ENCODE assay signal across 18 cellular contexts in the genomic region with DNA sequence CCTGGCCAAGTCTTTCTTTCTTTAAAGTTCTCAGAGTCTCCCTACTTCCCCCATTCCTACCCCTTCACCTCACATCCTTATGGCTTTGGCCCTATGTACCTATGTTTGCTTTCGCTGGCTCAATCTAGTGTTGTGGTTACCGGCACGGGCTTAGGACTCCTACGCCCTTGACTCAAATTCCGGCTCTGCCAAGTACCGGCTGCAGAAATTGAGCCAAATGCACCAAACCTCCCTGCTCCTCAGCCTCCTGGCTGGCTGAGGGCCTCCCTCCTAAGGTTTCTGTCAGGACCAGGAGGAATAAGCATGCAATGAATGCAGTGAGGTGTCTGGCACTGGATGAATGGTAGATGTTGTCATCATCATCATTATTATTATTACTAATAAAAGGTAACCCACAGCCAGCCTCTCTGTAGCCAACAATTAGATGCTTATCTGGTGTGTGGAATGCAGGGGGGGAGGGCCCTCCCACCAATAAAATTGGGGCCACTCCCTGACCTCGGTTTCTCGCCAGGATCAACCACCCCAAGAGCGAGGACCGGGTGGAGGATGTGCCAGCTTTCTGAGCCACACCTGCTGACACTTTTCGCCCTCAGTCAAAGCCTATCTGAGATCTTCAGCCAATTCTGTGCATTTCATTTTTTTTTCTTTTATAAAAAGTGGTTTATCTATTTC. TPM values are rescaled to one million over a fixed set of nuclear protein-coding genes. Genes with fewer than 3 reads are reported as not detected.
DNase-seq lines count a peak whose midpoint lies in the region; ATAC-seq and TF ChIP-seq lines count a peak whose summit lies in the region.
"Had no signal": no experiment of that assay in that cellular context is flagged by ENCODE, and none has a peak within 500 bp of the region (broad histone marks: within the 10 kb centered on the region; RNA-seq: fewer than 3 reads in every experiment).

No MANE protein-coding gene starts in this region.

- H3K4me1 Mint-ChIP-seq in T-cell, result peaks cover 0 to 3% (median 2%) of the 10 kb centered on the region in 3 donors

- no peaks in the 10 kb centered on the region for H4K20me1 ChIP-seq in OCI-LY7 (ENCODE audit: insufficient read depth, low read length)

- no peaks in the 10 kb centered on the region for H3K79me2 ChIP-seq in OCI-LY7 (ENCODE audit: insufficient read depth, low read depth, low read length)

- no peak overlapping the region for H2AFZ ChIP-seq in OCI-LY7 (ENCODE audit: low read length)

- no peak overlapping the region for H3K4me3 ChIP-seq in prostate gland
- no peak overlapping the region for H3K4me3 ChIP-seq in OCI-LY7 (ENCODE audit: low read depth, low read length, poor library complexity, severe bottlenecking)
- H3K4me3 ChIP-seq: Peyer's patch, SJCRH30 had no signal

- TF ChIP-seq POLR2A in prostate gland (IDR thresholded peaks at IDR 0.05), result no peak

- CTCF ChIA-PET in RWPE1 (lab: Yijun Ruan, JAX), result interaction anchor here (0.7 to 2.3 kb wide), 3 partner anchors 10 to 111 kb away, joined by 5 to 7 read pairs (median 6); no protein-coding TSS in a partner anchor
- CTCF ChIA-PET in T-cell (lab: Charles Lee), result interaction anchor here in 1 of 2 donors (0.8 kb wide), 1 partner anchor 10 kb away, joined by 4 read pairs; no protein-coding TSS in a partner anchor
- CTCF ChIA-PET in OCI-LY7 (lab: Charles Lee; ENCODE audit: unreplicated experiment), result no interaction called here

- H3K27me3 ChIP-seq in prostate gland (replicated peaks; ENCODE audit: insufficient read depth), result no peaks in the 10 kb centered on the region
- H3K27me3 ChIP-seq: Peyer's patch, SJCRH30 had no signal

- H3K9me3 ChIP-seq in prostate gland, result no peaks in the 10 kb centered on the region
- H3K9me3 ChIP-seq in OCI-LY7 (ENCODE audit: low read length), result no peaks in the 10 kb centered on the region
- H3K9me3 ChIP-seq: BE2C, Peyer's patch, SJCRH30 had no signal

- H3K27me3 Mint-ChIP-seq in T-cell, result peaks cover 37 to 52% of the 10 kb centered on the region in 2 donors

- H3K4me3 Mint-ChIP-seq in T-cell, result no peak overlapping the region
- H3K4me3 Mint-ChIP-seq: CD4-positive, alpha-beta memory T cell had no signal

- no peaks in the 10 kb centered on the region for H3K9me2 ChIP-seq in OCI-LY7 (ENCODE audit: insufficient read depth, low read length)

- H3K36me3 ChIP-seq in prostate gland (no peaks in the 10 kb centered on the region), OCI-LY7 (ENCODE audit: insufficient read depth, low read length) (no peaks in the 10 kb centered on the region)
- H3K36me3 ChIP-seq: BE2C, Peyer's patch, SJCRH30 had no signal

- H3K9me3 Mint-ChIP-seq in T-cell, result no peaks in the 10 kb centered on the region
- H3K9me3 Mint-ChIP-seq: CD4-positive, alpha-beta memory T cell had no signal

- no peaks in the 10 kb centered on the region for H3K36me3 Mint-ChIP-seq in T-cell
- H3K36me3 Mint-ChIP-seq: CD4-positive, alpha-beta memory T cell had no signal

- H3K27ac ChIP-seq in RWPE1 (peak overlapping the region; percentile 70), prostate gland (no peak overlapping the region), OCI-LY7 (ENCODE audit: low read depth, low read length, poor library complexity, severe bottlenecking) (no peak overlapping the region)
- H3K27ac ChIP-seq: Peyer's patch, SJCRH30 had no signal

- no TSS peak for BruUV-seq in OCI-LY7 (replicated peaks; lab: Mats Ljungman, UMichigan)

- WGBS in prostate gland, result 51% methylated on average over 11 of the region's 11 CpGs

- no peak for TF ChIP-seq CTCF in RWPE1 (conservative IDR thresholded peaks at IDR 0.05; ENCODE audit: low read depth)
- TF ChIP-seq CTCF in prostate gland (IDR thresholded peaks at IDR 0.05), result no peak
- no peak for TF ChIP-seq CTCF in OCI-LY7 (conservative IDR thresholded peaks at IDR 0.05; ENCODE audit: low read length)

- POLR2A ChIA-PET in RWPE1 (lab: Yijun Ruan, JAX; ENCODE audit: low non-redundant PET), result no interaction called here
- POLR2A ChIA-PET in T-cell (lab: Charles Lee), result no interaction called here
- POLR2A ChIA-PET in OCI-LY7 (lab: Charles Lee), result no interaction called here

- DNase-seq in HT-29 (ENCODE audit: low spot score), result peak; percentile 99
- peak; percentile 89 for DNase-seq in RWPE1 (ENCODE audit: low spot score)
- peak; percentile 63 for DNase-seq in prostate gland (ENCODE audit: low spot score)
- DNase-seq in T-cell, result no peak
- no peak for DNase-seq in OCI-LY7 (ENCODE audit: low spot score)
- DNase-seq in KBM-7, result no peak
- DNase-seq: BE2C; CD4-positive, alpha-beta memory T cell; Karpas-422; NCI-H1436; NCI-H2107; NCI-H446 treated with DMSO at 0.1 percent for 48 hours; NCI-H748 treated with DMSO at 0.1 percent for 48 hours; Peyer's patch; SJCRH30 had no signal

- in situ Hi-C loops in KBM-7 (cut with MboI; ENCODE audit: low pct_unique_long_range_greater_than_20kb, low sequenced_read_pairs), result no loop called here

- intact Hi-C loops in prostate gland (cut with DNase I) (no loop called here), OCI-LY7 (cut with micrococcal nuclease; ENCODE audit: unreplicated experiment) (no loop called here)

- H3K4me1 ChIP-seq in prostate gland (replicated peaks), result no peaks in the 10 kb centered on the region
- H3K4me1 ChIP-seq in OCI-LY7 (ENCODE audit: insufficient read depth, low read length, poor library complexity, severe bottlenecking), result no peaks in the 10 kb centered on the region
- H3K4me1 ChIP-seq: BE2C, Peyer's patch, SJCRH30 had no signal

- H3K27ac Mint-ChIP-seq in T-cell, result no peak overlapping the region

- no peak overlapping the region for H3K4me2 ChIP-seq in OCI-LY7 (ENCODE audit: low read length)

- peak; percentile 80 for ATAC-seq in esophagus mucosa
- no peak for ATAC-seq in T-cell (replicated peaks in 1 of 4)
- ATAC-seq in GM19328 (IDR thresholded peaks at IDR 0.05; ENCODE audit: unreplicated experiment), result no peak

RNA-seq across cellular contexts. Expression of gene KLK5, which starts 20.7 kb away (rescaled TPM):
- 0.08 and 0.13 TPM in 2 replicates for total RNA-seq in HT-29 (2014; rRNA removed; shearing (Covaris generic))
- total RNA-seq in esophagus mucosa (93.9 TPM), prostate gland (1 to 10 TPM; 1.9 to 2.7 TPM), T-cell (not detected), OCI-LY7 (2022) (not detected in 2 replicates)
- not detected in 2 replicates for total RNA-seq in OCI-LY7 (2014; rRNA removed; shearing (Covaris generic))
- total RNA-seq: CD4-positive, alpha-beta memory T cell; H4; Peyer's patch; SJCRH30 had no signal

RNA-seq across cellular contexts. Expression of gene KLK4, which starts 21.0 kb away (rescaled TPM):
- 0.38 TPM in 1 of 2 replicates, not detected in the other for total RNA-seq in HT-29 (2014; rRNA removed; shearing (Covaris generic))
- total RNA-seq in esophagus mucosa, result not detected
- 100 to 1,000 TPM; 188 to 330 TPM for total RNA-seq in prostate gland
- total RNA-seq in T-cell, result not detected
- total RNA-seq in OCI-LY7 (2014; rRNA removed; shearing (Covaris generic)), result not detected in 2 replicates
- not detected in 2 replicates for total RNA-seq in OCI-LY7 (2022)
- total RNA-seq: CD4-positive, alpha-beta memory T cell; H4 had no signal

RNA-seq across cellular contexts. Expression of gene KLK6, which starts 37.2 kb away (rescaled TPM):
- total RNA-seq in HT-29 (2014; rRNA removed; shearing (Covaris generic)), result 352 and 367 TPM in 2 replicates
- total RNA-seq in esophagus mucosa (106 TPM), prostate gland (1 to 10 TPM in 1 of 2 donors, not detected in 1; 1.8 TPM), T-cell (not detected), OCI-LY7 (2022) (not detected in 2 replicates)
- not detected in 2 replicates for total RNA-seq in OCI-LY7 (2014; rRNA removed; shearing (Covaris generic))
- total RNA-seq: CD4-positive, alpha-beta memory T cell; H4; Peyer's patch; SJCRH30 had no signal

RNA-seq across cellular contexts. Expression of gene KLK7, which starts 51.6 kb away (rescaled TPM):
- total RNA-seq in HT-29 (2014; rRNA removed; shearing (Covaris generic)), result 0.13 and 0.31 TPM in 2 replicates
- total RNA-seq in esophagus mucosa (146 TPM), prostate gland (1 to 10 TPM in 1 of 2 donors, under 1 TPM in 1; 0.68 to 1.2 TPM), T-cell (not detected), OCI-LY7 (2022) (not detected in 2 replicates)
- not detected in 2 replicates for total RNA-seq in OCI-LY7 (2014; rRNA removed; shearing (Covaris generic))
- total RNA-seq: CD4-positive, alpha-beta memory T cell; H4; SJCRH30 had no signal

RNA-seq across cellular contexts. Expression of gene KLK2, which starts 58.9 kb away (rescaled TPM):
- total RNA-seq in HT-29 (2014; rRNA removed; shearing (Covaris generic)), result not detected in 2 replicates
- not detected for total RNA-seq in esophagus mucosa
- over 10,000 TPM in 1 of 2 donors, 1,000 to 10,000 TPM in 1; 3,344 to 10,024 TPM for total RNA-seq in prostate gland
- not detected for total RNA-seq in T-cell
- not detected in 2 replicates for total RNA-seq in OCI-LY7 (2014; rRNA removed; shearing (Covaris generic))
- total RNA-seq in OCI-LY7 (2022), result not detected in 2 replicates
- total RNA-seq: CD4-positive, alpha-beta memory T cell; H4; Peyer's patch; SJCRH30 had no signal

Comparison
In these comparisons a context has a peak if more than half of its experiments do, and no peak if none do; other contexts are left out.
1. DNase-seq: peak in HT-29 (single experiment), RWPE1 (single experiment) and prostate gland (single experiment); none in T-cell (0 of 34), OCI-LY7 (single experiment) and KBM-7 (single experiment).
2. RNA of gene KLK5, which starts 20.7 kb away (total RNA-seq): 93.9 TPM in esophagus mucosa (single experiment); 1.9 to 2.7 TPM in prostate gland, 0.08 to 0.13 TPM in HT-29, not detected in T-cell and not detected in OCI-LY7; every median in the first group is over 10 times any median in the second.
3. RNA of gene KLK4, which starts 21.0 kb away (total RNA-seq): 188 to 330 TPM in prostate gland; 0.38 TPM in HT-29, not detected in esophagus mucosa (single experiment), not detected in T-cell and not detected in OCI-LY7; every median in the first group is over 100 times any median in the second.
4. RNA of gene KLK6, which starts 37.2 kb away (total RNA-seq): 352 to 367 TPM in HT-29 and 106 TPM in esophagus mucosa (single experiment); 1.8 TPM in prostate gland, not detected in T-cell and not detected in OCI-LY7; every median in the first group is over 10 times any median in the second.